Comparison of ENCODE assay signal across 1 cellular context in the genomic region with DNA sequence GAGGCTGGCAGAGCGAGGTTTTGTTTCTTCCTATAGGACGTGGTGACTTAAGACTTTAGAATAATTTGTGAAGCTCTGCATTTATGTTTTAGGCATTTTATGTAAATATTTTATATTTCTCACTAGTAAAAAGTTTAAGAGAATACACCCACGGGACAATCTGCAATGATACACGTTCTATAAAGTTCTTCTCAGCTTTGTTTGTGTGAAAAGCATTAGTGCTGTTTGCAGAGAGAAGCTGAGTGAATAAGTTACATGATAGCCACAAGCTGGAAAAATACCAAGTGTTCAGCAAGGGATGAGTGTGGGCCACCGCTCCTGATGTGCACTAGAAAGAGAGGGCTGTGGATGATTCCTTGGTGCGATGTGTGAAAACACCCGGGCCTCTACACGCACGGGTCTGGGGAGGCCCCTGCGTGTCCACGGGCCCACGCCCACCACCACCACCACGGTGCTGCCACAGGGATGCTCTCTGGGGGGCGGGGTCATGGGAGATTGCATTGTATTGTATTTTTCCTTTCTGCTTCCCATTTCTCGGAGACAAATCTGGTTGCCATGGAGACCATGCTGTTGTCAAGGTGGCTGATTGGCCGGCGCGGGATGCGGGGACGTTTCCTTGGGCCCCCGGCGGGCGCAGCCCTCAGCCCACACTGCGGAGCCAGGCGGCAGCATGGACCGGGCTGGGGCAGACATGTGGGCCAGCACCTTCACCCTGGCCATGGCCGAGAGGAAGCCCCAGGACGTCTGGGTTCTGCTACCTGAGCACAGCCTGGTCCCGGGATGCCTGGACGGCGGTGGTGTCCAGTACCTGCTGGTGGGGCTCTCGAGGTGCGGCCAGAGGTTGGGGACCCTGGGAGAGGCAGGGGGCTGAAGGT.
TF ChIP-seq lines count a peak whose summit lies in the region.

A gene (plus strand): TSS at position 643 of the 875 bp plus-strand sequence. CDS start 28 bp downstream, at position 671.

TF ChIP-seq in HepG2, 621 proteins besides CTCF, POLR2A, EP300 and RAD21:
- TF ChIP-seq ZNF674 (CRISPR knock-in tag; IDR thresholded peaks at IDR 0.05; ENCODE audit: low read depth): no peak
- TF ChIP-seq RFX1 (IDR thresholded peaks at IDR 0.05): peak; percentile 29; the same call in 1 of the 2 replicates
